8 cellular contexts compared by ENCODE assay signal in the genomic region with DNA sequence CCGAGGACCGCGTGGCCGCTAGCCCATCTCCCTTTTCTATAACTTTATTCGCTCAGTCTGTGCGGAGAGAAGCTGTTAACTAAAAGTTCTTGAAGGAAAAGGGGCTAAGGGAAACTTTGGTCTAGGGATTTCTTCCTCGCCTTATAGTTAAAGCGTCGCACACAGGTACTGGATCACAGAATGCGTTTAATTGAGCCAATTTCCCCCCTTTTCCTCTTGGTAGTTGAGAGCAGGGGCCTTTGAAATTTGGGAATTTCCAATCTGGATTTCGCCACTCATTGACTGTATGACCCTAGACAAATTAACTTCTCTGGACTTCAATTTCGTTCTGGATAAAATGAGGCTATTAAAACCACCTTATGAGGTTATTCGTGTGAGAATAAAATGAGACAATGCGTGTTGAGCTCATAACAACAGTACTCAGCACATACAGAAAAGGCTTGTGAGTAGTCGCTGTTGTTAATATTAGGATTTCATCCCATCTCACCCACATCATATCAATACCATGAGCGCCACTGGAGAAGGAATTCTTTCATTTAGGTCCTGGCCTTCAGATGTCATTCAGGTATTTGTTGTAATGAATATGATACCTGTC. TPM values are rescaled to one million over a fixed set of nuclear protein-coding genes. Genes with fewer than 3 reads are reported as not detected.
A peak's percentile ranks its signal among the peaks of the same experiment; 100 is the strongest.
DNase-seq lines count a peak whose midpoint lies in the region; TF ChIP-seq lines count a peak whose summit lies in the region.

No MANE protein-coding gene starts in this region.

- peaks cover 40% of the 10 kb centered on the region for H3K79me2 ChIP-seq in MM.1S (ENCODE audit: low read length)
- peaks cover 31% of the 10 kb centered on the region for H3K79me2 ChIP-seq in neural cell (replicated peaks; ENCODE audit: insufficient read depth, low read length)

- H3K9me3 Mint-ChIP-seq in CD14-positive monocyte = peaks cover 0 to 2% (median 0%) of the 10 kb centered on the region in 7 donors

- H3K4me2 ChIP-seq in MM.1S (ENCODE audit: low read depth, low read length) = peak overlapping the region; percentile 96
- peak overlapping the region; percentile 71 for H3K4me2 ChIP-seq in neural cell (ENCODE audit: low read length)

- H3K9me3 ChIP-seq in MM.1S (replicated peaks; ENCODE audit: insufficient read depth, low read length) (no peaks in the 10 kb centered on the region), ectodermal cell (ENCODE audit: control insufficient read depth, low read length) (no peaks in the 10 kb centered on the region), neural cell (ENCODE audit: low read length) (no peaks in the 10 kb centered on the region)

- H3K4me3 ChIP-seq in MM.1S (ENCODE audit: low read length) = peak overlapping the region; percentile 77
- H3K4me3 ChIP-seq in ectodermal cell (ENCODE audit: insufficient read depth, low read depth, low read length) = peak overlapping the region; percentile 70
- peak overlapping the region; percentile 99 for H3K4me3 ChIP-seq in neural cell (ENCODE audit: low read length)

- TF ChIP-seq EP300 in neural cell (conservative IDR thresholded peaks at IDR 0.05; ENCODE audit: poor library complexity, severe bottlenecking) = no peak

- H3K4me1 ChIP-seq in MM.1S (ENCODE audit: low read length) (no peaks in the 10 kb centered on the region), ectodermal cell (ENCODE audit: control insufficient read depth, insufficient read depth, low read length) (no peaks in the 10 kb centered on the region)

- no peaks in the 10 kb centered on the region for H3K27me3 ChIP-seq in MM.1S (replicated peaks; ENCODE audit: insufficient read depth, low read length)
- H3K27me3 ChIP-seq in ectodermal cell (ENCODE audit: control insufficient read depth, insufficient read depth, low read length, poor library complexity, severe bottlenecking) = peaks cover 4% of the 10 kb centered on the region
- H3K27me3 ChIP-seq in neural cell (ENCODE audit: insufficient read depth, low read depth, low read length) = no peaks in the 10 kb centered on the region

- TF ChIP-seq CTCF in CD14-positive monocyte (IDR thresholded peaks at IDR 0.05) = no peak
- TF ChIP-seq CTCF in MM.1S (IDR thresholded peaks at IDR 0.05; ENCODE audit: low read length) = no peak
- TF ChIP-seq CTCF in neural cell (IDR thresholded peaks at IDR 0.05; ENCODE audit: poor library complexity, severe bottlenecking) = no peak

- WGBS in ectodermal cell, 2 experiments = 62% methylated on average over 15 to 16 of the region's 16 CpGs

- H3K9me2 ChIP-seq in MM.1S (replicated peaks; ENCODE audit: insufficient read depth, low read length) = no peaks in the 10 kb centered on the region
- no peaks in the 10 kb centered on the region for H3K9me2 ChIP-seq in neural cell (ENCODE audit: insufficient read depth, low read length)

- TF ChIP-seq RAD21 in neural cell (conservative IDR thresholded peaks at IDR 0.05) = no peak

- intact Hi-C loops in CD14-positive monocyte (cut with micrococcal nuclease) = no loop called here

- H3K4me1 Mint-ChIP-seq in CD14-positive monocyte = peaks cover 17% of the 10 kb centered on the region

- H3K27me3 Mint-ChIP-seq in CD14-positive monocyte (ENCODE audit: low read depth in 3 of 3) = peaks cover 1 to 2% (median 2%) of the 10 kb centered on the region in 3 donors

- H3F3A ChIP-seq in MM.1S (ENCODE audit: insufficient read depth, low read length) (no peaks in the 10 kb centered on the region), neural cell (ENCODE audit: insufficient read depth, low read length, poor library complexity, severe bottlenecking) (no peaks in the 10 kb centered on the region)

- DNase-seq in CD14-positive monocyte (ENCODE audit: low spot score) (no peak), MM.1S (no peak), OCI-M2 (lab: John Stamatoyannopoulos, UW; ENCODE audit: unreplicated experiment) (no peak), NCI-H1417 treated with DMSO at 0.1 percent for 48 hours (lab: John Stamatoyannopoulos, UW) (no peak), nucleus accumbens (lab: John Stamatoyannopoulos, UW) (no peak)
- no peak for DNase-seq in activated CD4-positive, alpha-beta T cell treated with anti-CD3 and anti-CD28 coated beads, Interleukin-2, amount 50 U/mL, for 48 hours

- H3K36me3 ChIP-seq in MM.1S (replicated peaks; ENCODE audit: insufficient read depth, low read length) = peaks cover 6% of the 10 kb centered on the region; the same call in 1 of the 2 replicates
- H3K36me3 ChIP-seq in ectodermal cell (ENCODE audit: control insufficient read depth, insufficient read depth, low read length) = peaks cover 2% of the 10 kb centered on the region
- no peaks in the 10 kb centered on the region for H3K36me3 ChIP-seq in neural cell (ENCODE audit: insufficient read depth, low read length)

- peak overlapping the region; percentile 94 for H2AFZ ChIP-seq in MM.1S (ENCODE audit: low read length)
- H2AFZ ChIP-seq in neural cell (ENCODE audit: low read depth, low read length) = peak overlapping the region; percentile 24

- no peak overlapping the region for H3K27ac ChIP-seq in MM.1S (ENCODE audit: low read length)
- no peak overlapping the region for H3K27ac ChIP-seq in ectodermal cell (ENCODE audit: insufficient read depth, low read depth, low read length, poor library complexity, severe bottlenecking)
- H3K27ac ChIP-seq in neural cell (ENCODE audit: low read length) = peak overlapping the region; percentile 16

- peak overlapping the region; percentile 67; the same call in 1 of the 2 replicates for H3K9ac ChIP-seq in MM.1S (ENCODE audit: low read length)
- peak overlapping the region; percentile 53 for H3K9ac ChIP-seq in neural cell (ENCODE audit: low read length)

- H4K20me1 ChIP-seq in MM.1S (ENCODE audit: insufficient read depth, low read length) (no peaks in the 10 kb centered on the region), neural cell (ENCODE audit: insufficient read depth) (no peaks in the 10 kb centered on the region)

- H3K27ac Mint-ChIP-seq in CD14-positive monocyte = peak overlapping the region in 6 of 7 donors; percentile 25 to 90 (median 80)

- peaks cover 8 to 20% of the 10 kb centered on the region in 2 donors for H3K36me3 Mint-ChIP-seq in CD14-positive monocyte

- H3K4me3 Mint-ChIP-seq in CD14-positive monocyte = peak overlapping the region; percentile 79 to 82

TF ChIP-seq in neural cell, 6 proteins besides CTCF, POLR2A, EP300 and RAD21:
- TF ChIP-seq EZH2 (IDR thresholded peaks at IDR 0.05; ENCODE audit: borderline replicate concordance, insufficient read depth, low read length, poor library complexity, severe bottlenecking) = no peak
- TF ChIP-seq, protein P1, sequence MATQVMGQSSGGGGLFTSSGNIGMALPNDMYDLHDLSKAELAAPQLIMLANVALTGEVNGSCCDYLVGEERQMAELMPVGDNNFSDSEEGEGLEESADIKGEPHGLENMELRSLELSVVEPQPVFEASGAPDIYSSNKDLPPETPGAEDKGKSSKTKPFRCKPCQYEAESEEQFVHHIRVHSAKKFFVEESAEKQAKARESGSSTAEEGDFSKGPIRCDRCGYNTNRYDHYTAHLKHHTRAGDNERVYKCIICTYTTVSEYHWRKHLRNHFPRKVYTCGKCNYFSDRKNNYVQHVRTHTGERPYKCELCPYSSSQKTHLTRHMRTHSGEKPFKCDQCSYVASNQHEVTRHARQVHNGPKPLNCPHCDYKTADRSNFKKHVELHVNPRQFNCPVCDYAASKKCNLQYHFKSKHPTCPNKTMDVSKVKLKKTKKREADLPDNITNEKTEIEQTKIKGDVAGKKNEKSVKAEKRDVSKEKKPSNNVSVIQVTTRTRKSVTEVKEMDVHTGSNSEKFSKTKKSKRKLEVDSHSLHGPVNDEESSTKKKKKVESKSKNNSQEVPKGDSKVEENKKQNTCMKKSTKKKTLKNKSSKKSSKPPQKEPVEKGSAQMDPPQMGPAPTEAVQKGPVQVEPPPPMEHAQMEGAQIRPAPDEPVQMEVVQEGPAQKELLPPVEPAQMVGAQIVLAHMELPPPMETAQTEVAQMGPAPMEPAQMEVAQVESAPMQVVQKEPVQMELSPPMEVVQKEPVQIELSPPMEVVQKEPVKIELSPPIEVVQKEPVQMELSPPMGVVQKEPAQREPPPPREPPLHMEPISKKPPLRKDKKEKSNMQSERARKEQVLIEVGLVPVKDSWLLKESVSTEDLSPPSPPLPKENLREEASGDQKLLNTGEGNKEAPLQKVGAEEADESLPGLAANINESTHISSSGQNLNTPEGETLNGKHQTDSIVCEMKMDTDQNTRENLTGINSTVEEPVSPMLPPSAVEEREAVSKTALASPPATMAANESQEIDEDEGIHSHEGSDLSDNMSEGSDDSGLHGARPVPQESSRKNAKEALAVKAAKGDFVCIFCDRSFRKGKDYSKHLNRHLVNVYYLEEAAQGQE (IDR thresholded peaks at IDR 0.05; ENCODE audit: borderline replicate concordance) = no peak
- TF ChIP-seq POLR2AphosphoS5 (IDR thresholded peaks at IDR 0.05) = no peak
- no peak for TF ChIP-seq MXI1 (conservative IDR thresholded peaks at IDR 0.05; ENCODE audit: poor library complexity, severe bottlenecking)
- TF ChIP-seq SMC3 (conservative IDR thresholded peaks at IDR 0.05; ENCODE audit: poor library complexity) = no peak
- no peak for TF ChIP-seq TAF1 (IDR thresholded peaks at IDR 0.05; ENCODE audit: low read depth)

RNA-seq across cellular contexts. Expression of a gene that starts 0.8 kb away (rescaled TPM):
- polyA plus RNA-seq in CD14-positive monocyte (10 to 100 TPM; 71.9 to 72.3 TPM), neural cell (120 and 134 TPM in 2 replicates)
- 299 TPM for polyA plus RNA-seq in ectodermal cell (2013, experiment 1 of 4)
- polyA plus RNA-seq in ectodermal cell (2013, experiment 2 of 4) = 271 TPM
- 199 TPM for polyA plus RNA-seq in ectodermal cell (2013, experiment 3 of 4)
- 207 TPM for polyA plus RNA-seq in ectodermal cell (2013, experiment 4 of 4)
- polyA minus RNA-seq in neural cell = 90.1 and 109 TPM in 2 replicates
